ENCODE assay signal across 15 cellular contexts in genomic region chr12:122244565-122245371, GRCh38. TPM values are rescaled to one million over a fixed set of nuclear protein-coding genes. Genes with fewer than 3 reads are reported as not detected.
A peak's percentile ranks its signal among the peaks of the same experiment; 100 is the strongest.
DNase-seq lines count a peak whose midpoint lies in the region; ATAC-seq and TF ChIP-seq lines count a peak whose summit lies in the region.
"Had no signal": no experiment of that assay in that cellular context is flagged by ENCODE, and none has a peak within 500 bp of the region (broad histone marks: within the 10 kb centered on the region; RNA-seq: fewer than 3 reads in every experiment).

No MANE protein-coding gene starts in this region.

- no peak overlapping the region for H2AFZ ChIP-seq in DND-41 (ENCODE audit: low read depth, low read length)
- H2AFZ ChIP-seq: parathyroid adenoma, PC-9 had no signal

- H3K4me3 ChIP-seq in DND-41 (ENCODE audit: low read depth in 1 of 2, low read length in 2 of 2): no peak overlapping the region
- H3K4me3 ChIP-seq in Peyer's patch: peak overlapping the region; percentile 6 to 24 (median 14)
- H3K4me3 ChIP-seq: PC-9 had no signal

- no peak for TF ChIP-seq POLR2A in Peyer's patch (IDR thresholded peaks at IDR 0.05)

- H3K36me3 Mint-ChIP-seq in naive thymus-derived CD8-positive, alpha-beta T cell: peaks cover 0 to 78% (median 7%) of the 10 kb centered on the region in 3 donors

- H3K4me3 Mint-ChIP-seq in naive thymus-derived CD8-positive, alpha-beta T cell: peak overlapping the region; percentile 51 to 85 (median 69)
- H3K4me3 Mint-ChIP-seq: mesothelial cell of epicardium had no signal

- peaks cover 0 to 1% (median 0%) of the 10 kb centered on the region in 9 donors for H3K9me3 Mint-ChIP-seq in naive thymus-derived CD8-positive, alpha-beta T cell
- H3K9me3 Mint-ChIP-seq: mesothelial cell of epicardium had no signal

- ATAC-seq in DND-41 (ENCODE audit: insufficient read depth, low read depth): peak; percentile 58; the same call in 1 of the 3 replicates
- ATAC-seq in naive thymus-derived CD8-positive, alpha-beta T cell: peak; percentile 52 to 75
- ATAC-seq in sciatic nerve: no peak
- ATAC-seq in GM21576 (IDR thresholded peaks at IDR 0.05; ENCODE audit: unreplicated experiment): no peak

- H3K4me1 ChIP-seq in DND-41 (ENCODE audit: insufficient read depth, low read length) (no peaks in the 10 kb centered on the region), Peyer's patch (no peaks in the 10 kb centered on the region)

- no peaks in the 10 kb centered on the region for H3K27me3 ChIP-seq in DND-41 (ENCODE audit: insufficient read depth, low read length, poor library complexity)
- no peaks in the 10 kb centered on the region for H3K27me3 ChIP-seq in Peyer's patch

- H3K27ac ChIP-seq in DND-41 (ENCODE audit: low read length): no peak overlapping the region
- H3K27ac ChIP-seq in Peyer's patch: peak overlapping the region in 3 of 4 donors; percentile 23 to 58 (median 44)
- H3K27ac ChIP-seq: KMS-11, parathyroid adenoma, PC-9 had no signal

- peak overlapping the region; percentile 44 to 92 (median 72) for H3K27ac Mint-ChIP-seq in naive thymus-derived CD8-positive, alpha-beta T cell
- H3K27ac Mint-ChIP-seq: mesothelial cell of epicardium had no signal

- H3K4me1 Mint-ChIP-seq in naive thymus-derived CD8-positive, alpha-beta T cell: peaks cover 7 to 26% (median 17%) of the 10 kb centered on the region in 4 donors
- H3K4me1 Mint-ChIP-seq: mesothelial cell of epicardium had no signal

- POLR2A ChIA-PET in naive thymus-derived CD8-positive, alpha-beta T cell (lab: Charles Lee): interaction anchor here (0.5 to 3.1 kb wide), 3 partner anchors 18 to 186 kb away, joined by 4 to 16 read pairs (median 5); partner anchors contain the start of gene DIABLO

- intact Hi-C loops in sciatic nerve (cut with DNase I): no loop called here

- H4K20me1 ChIP-seq in DND-41 (ENCODE audit: insufficient read depth, low read length): no peaks in the 10 kb centered on the region

- no peaks in the 10 kb centered on the region for H3K27me3 Mint-ChIP-seq in naive thymus-derived CD8-positive, alpha-beta T cell

- H3K9me3 ChIP-seq in DND-41 (ENCODE audit: insufficient read depth, low read length, severe bottlenecking): no peaks in the 10 kb centered on the region
- H3K9me3 ChIP-seq in Peyer's patch: no peaks in the 10 kb centered on the region

- DNase-seq in DND-41 (no peak), Peyer's patch (no peak), sciatic nerve (ENCODE audit: low spot score) (no peak), inferior parietal cortex (ENCODE audit: extremely low spot score) (no peak)
- DNase-seq in activated effector memory CD4-positive, alpha-beta T cell treated with anti-CD3 and anti-CD28 coated beads, Interleukin-2, amount 50 U/mL, for 16 hours: peak; percentile 67
- DNase-seq in naive thymus-derived CD8-positive, alpha-beta T cell: peak in 3 of 10 donors; percentile 23 to 37 (median 29)
- DNase-seq: kidney, NCI-H1436, NCI-H345, PC-9, substantia nigra had no signal

- no peaks in the 10 kb centered on the region for H3K79me2 ChIP-seq in DND-41 (ENCODE audit: insufficient read depth, low read length)

- no peak for TF ChIP-seq CTCF in DND-41 (IDR thresholded peaks at IDR 0.05; ENCODE audit: borderline replicate concordance, extremely low read depth, low read length, poor library complexity, severe bottlenecking)
- no peak for TF ChIP-seq CTCF in Peyer's patch (IDR thresholded peaks at IDR 0.05)

- H3K9ac ChIP-seq in DND-41 (ENCODE audit: low read depth, low read length): no peak overlapping the region
- H3K9ac ChIP-seq: KMS-11, parathyroid adenoma had no signal

- H3K4me2 ChIP-seq in DND-41 (ENCODE audit: insufficient read depth, low read length): no peak overlapping the region
- H3K4me2 ChIP-seq: KMS-11, PC-9 had no signal

- H3K36me3 ChIP-seq in DND-41 (ENCODE audit: insufficient read depth, low read length): peaks cover 36% of the 10 kb centered on the region
- peaks cover 0 to 67% (median 0%) of the 10 kb centered on the region in 3 donors for H3K36me3 ChIP-seq in Peyer's patch

RNA-seq across cellular contexts. Expression of gene DIABLO, which starts 18.9 kb away (rescaled TPM):
- 10 to 100 TPM; 51.3 to 64.1 (median 56.1) TPM for total RNA-seq in Peyer's patch
- total RNA-seq in naive thymus-derived CD8-positive, alpha-beta T cell: 10 to 100 TPM; 41.7 to 51.0 TPM
- 10 to 100 TPM; 48.2 to 71.3 (median 61.7) TPM for polyA plus RNA-seq in naive thymus-derived CD8-positive, alpha-beta T cell
- 29.4 TPM for total RNA-seq in sciatic nerve

RNA-seq across cellular contexts. Expression of gene VPS33A, which starts 21.5 kb away (rescaled TPM):
- total RNA-seq in Peyer's patch: 10 to 100 TPM; 13.1 to 18.2 (median 16.7) TPM
- total RNA-seq in naive thymus-derived CD8-positive, alpha-beta T cell: 10 to 100 TPM; 29.4 to 29.5 TPM
- 10 to 100 TPM; 17.6 to 24.2 (median 20.1) TPM for polyA plus RNA-seq in naive thymus-derived CD8-positive, alpha-beta T cell
- total RNA-seq in sciatic nerve: 16.5 TPM

RNA-seq across cellular contexts. Expression of gene B3GNT4, which starts 41.3 kb away (rescaled TPM):
- total RNA-seq in Peyer's patch (under 1 TPM in 1 of 4 donors, not detected in 3; 0.70 TPM), sciatic nerve (not detected)
- total RNA-seq in naive thymus-derived CD8-positive, alpha-beta T cell: not detected
- under 1 TPM in 2 of 3 donors, not detected in 1; 0.12 to 0.25 TPM for polyA plus RNA-seq in naive thymus-derived CD8-positive, alpha-beta T cell

Comparison
In these comparisons a context has a peak if more than half of its experiments do, and no peak if none do; other contexts are left out.
1. ATAC-seq: peak in DND-41 (single experiment) and naive thymus-derived CD8-positive, alpha-beta T cell (2 of 2); none in sciatic nerve (single experiment) and GM21576 (single experiment).
2. H3K4me3 ChIP-seq: peak in Peyer's patch (4 of 4); none in DND-41 (0 of 2).